ENCODE assay signal across 8 cellular contexts in genomic region chr2:127387655-127388422, GRCh38. TPM values are rescaled to one million over a fixed set of nuclear protein-coding genes. Genes with fewer than 3 reads are reported as not detected.
DNase-seq lines count a peak whose midpoint lies in the region; TF ChIP-seq lines count a peak whose summit lies in the region.

TSS of gene MAP3K2 (minus strand) at chr2:127387975. CDS start at chr2:127343129, 44,846 bp downstream.

- peaks cover 2% of the 10 kb centered on the region for H3K27me3 Mint-ChIP-seq in nephron progenitor cell (ENCODE audit: low read depth, poor library complexity)
- H3K27me3 Mint-ChIP-seq in stimulated activated naive CD8-positive, alpha-beta T cell treated with anti-CD3 and anti-CD28 coated beads, Interleukin-15, Interleukin-2, amounts not matched to agents 100 ng/mL and 50 ng/mL, for 24 hours: no peaks in the 10 kb centered on the region

- peak within 1 kb of the TSS; percentile 93 for H3K27ac Mint-ChIP-seq in nephron progenitor cell
- peak within 1 kb of the TSS; percentile 96 for H3K27ac Mint-ChIP-seq in stimulated activated naive CD8-positive, alpha-beta T cell treated with anti-CD3 and anti-CD28 coated beads, Interleukin-15, Interleukin-2, amounts not matched to agents 100 ng/mL and 50 ng/mL, for 24 hours

- H3K4me3 ChIP-seq in fibroblast of the aortic adventitia (ENCODE audit: low read depth, low read length): peak within 1 kb of the TSS; percentile 77

- peaks cover 68% of the 10 kb centered on the region for H3K4me1 Mint-ChIP-seq in nephron progenitor cell
- H3K4me1 Mint-ChIP-seq in stimulated activated naive CD8-positive, alpha-beta T cell treated with anti-CD3 and anti-CD28 coated beads, Interleukin-15, Interleukin-2, amounts not matched to agents 100 ng/mL and 50 ng/mL, for 24 hours (ENCODE audit: low read depth): peaks cover 81% of the 10 kb centered on the region

- DNase-seq in EL (peak; percentile 91), H4 (ENCODE audit: low spot score) (peak; percentile 81), LoVo (ENCODE audit: low spot score) (peak; percentile 96), fibroblast of the aortic adventitia (ENCODE audit: low read depth) (peak; percentile 84), nephron progenitor cell (peak; percentile 97)
- peak; percentile 98 for DNase-seq in activated effector memory CD4-positive, alpha-beta T cell treated with anti-CD3 and anti-CD28 coated beads, Interleukin-2, amount 50 U/mL, for 16 hours

- peaks cover 6% of the 10 kb centered on the region for H3K9me3 Mint-ChIP-seq in nephron progenitor cell
- H3K9me3 Mint-ChIP-seq in stimulated activated naive CD8-positive, alpha-beta T cell treated with anti-CD3 and anti-CD28 coated beads, Interleukin-15, Interleukin-2, amounts not matched to agents 100 ng/mL and 50 ng/mL, for 24 hours: no peaks in the 10 kb centered on the region

- no peak for TF ChIP-seq CTCF in fibroblast of the aortic adventitia (IDR thresholded peaks at IDR 0.05; ENCODE audit: insufficient read depth, low read length)
- TF ChIP-seq CTCF in nephron progenitor cell (IDR thresholded peaks at IDR 0.05): no peak

- peaks cover 24% of the 10 kb centered on the region for H3K36me3 Mint-ChIP-seq in nephron progenitor cell (ENCODE audit: low read depth)
- H3K36me3 Mint-ChIP-seq in stimulated activated naive CD8-positive, alpha-beta T cell treated with anti-CD3 and anti-CD28 coated beads, Interleukin-15, Interleukin-2, amounts not matched to agents 100 ng/mL and 50 ng/mL, for 24 hours (ENCODE audit: low read depth): peaks cover 16% of the 10 kb centered on the region

- peak; percentile 91 for TF ChIP-seq POLR2A in Raji (IDR thresholded peaks at IDR 0.05; ENCODE audit: insufficient read depth, low read depth, low read length)

- H3K4me3 Mint-ChIP-seq in nephron progenitor cell: peak within 1 kb of the TSS; percentile 88
- peak within 1 kb of the TSS; percentile 91 for H3K4me3 Mint-ChIP-seq in stimulated activated naive CD8-positive, alpha-beta T cell treated with anti-CD3 and anti-CD28 coated beads, Interleukin-15, Interleukin-2, amounts not matched to agents 100 ng/mL and 50 ng/mL, for 24 hours

RNA-seq across cellular contexts. Expression of gene MAP3K2, which starts in this region (rescaled TPM):
- total RNA-seq in H4 (2014; rRNA removed; shearing (Covaris generic)): 15.5 and 17.4 TPM in 2 replicates
- total RNA-seq in fibroblast of the aortic adventitia (ENCODE audit: low replicate concordance): 22.0 and 41.6 TPM in 2 replicates

Comparison
In these comparisons a context has a peak if more than half of its experiments do, and no peak if none do; other contexts are left out.
1. Peak in every context shown above with its lines: DNase-seq and H3K4me3 ChIP-seq.